ENCODE assay signal across 9 cellular contexts in genomic region chr12:118714051-118714460, GRCh38.
DNase-seq lines count a peak whose midpoint lies in the region; ATAC-seq lines count a peak whose summit lies in the region.
"Had no signal": no experiment of that assay in that cellular context is flagged by ENCODE, and none has a peak within 500 bp of the region (broad histone marks: within the 10 kb centered on the region; RNA-seq: fewer than 3 reads in every experiment).

No MANE protein-coding gene starts in this region.

- H3K27ac ChIP-seq in SK-N-MC: no peak overlapping the region

- DNase-seq in NCI-H2081 (lab: John Stamatoyannopoulos, UW) (peak; percentile 4 to 31), NCI-H2081 treated with DMSO at 0.1 percent for 48 hours (lab: John Stamatoyannopoulos, UW) (no peak), NCI-H1105 (lab: John Stamatoyannopoulos, UW) (peak; percentile 61), SK-N-MC (ENCODE audit: low read depth, low spot score) (peak; percentile 30), iPS-NIHi11 (ENCODE audit: low spot score) (peak; percentile 80), dedifferentiated amniotic fluid mesenchymal stem cell (ENCODE audit: extremely low spot score) (no peak), hepatic stellate cell (ENCODE audit: low spot score) (no peak)

- ATAC-seq in GM21526 (IDR thresholded peaks at IDR 0.05; ENCODE audit: low FRiP score, unreplicated experiment): peak; percentile 88

- H3K36me3 ChIP-seq in SK-N-MC (ENCODE audit: insufficient read depth, low read length): no peaks in the 10 kb centered on the region

- no peaks in the 10 kb centered on the region for H3K9me3 ChIP-seq in SK-N-MC (ENCODE audit: low read depth, low read length)

- no peak overlapping the region for H3K9ac ChIP-seq in SK-N-MC (ENCODE audit: insufficient read length)

- H3K4me3 ChIP-seq in SK-N-MC: no peak overlapping the region
- H3K4me3 ChIP-seq: lung had no signal

Comparison
In these comparisons a context has a peak if more than half of its experiments do, and no peak if none do; other contexts are left out.
1. DNase-seq: peak in NCI-H2081 (2 of 2), NCI-H1105 (single experiment), SK-N-MC (single experiment) and iPS-NIHi11 (single experiment); none in NCI-H2081 treated with DMSO at 0.1 percent for 48 hours (single experiment), dedifferentiated amniotic fluid mesenchymal stem cell (single experiment) and hepatic stellate cell (single experiment).